ENCODE assay signal across 8 cellular contexts in genomic region chr10:88991161-88991899, GRCh38. TPM values are rescaled to one million over a fixed set of nuclear protein-coding genes. Genes with fewer than 3 reads are reported as not detected.
DNase-seq lines count a peak whose midpoint lies in the region; ATAC-seq and TF ChIP-seq lines count a peak whose summit lies in the region.

No MANE protein-coding gene starts in this region.

- H3K4me1 ChIP-seq in ovary (ENCODE audit: insufficient read depth) (peaks cover 5% of the 10 kb centered on the region), upper lobe of right lung (peaks cover 10% of the 10 kb centered on the region)

- H3K27me3 Mint-ChIP-seq in activated naive CD8-positive, alpha-beta T cell: no peaks in the 10 kb centered on the region

- intact Hi-C loops in Right ventricle myocardium superior (cut with DNase I) (no loop called here), ovary (cut with DNase I) (loop anchor here in 2 of 4 donors (2.0 to 5.0 kb wide), 2 partner anchors 54 to 57 kb away; no protein-coding TSS in a partner anchor), upper lobe of right lung (cut with DNase I) (no loop called here)

- H3K4me3 Mint-ChIP-seq in activated naive CD8-positive, alpha-beta T cell: peak overlapping the region; percentile 97

- H3K36me3 ChIP-seq in ovary: no peaks in the 10 kb centered on the region
- H3K36me3 ChIP-seq in upper lobe of right lung: no peaks in the 10 kb centered on the region

- peaks cover 73% of the 10 kb centered on the region for H3K4me1 Mint-ChIP-seq in activated naive CD8-positive, alpha-beta T cell (ENCODE audit: low read depth)

- H3K27ac Mint-ChIP-seq in activated naive CD8-positive, alpha-beta T cell: peak overlapping the region; percentile 94

- no peak for TF ChIP-seq EP300 in ovary (IDR thresholded peaks at IDR 0.05)

- 0 to 1% (median 1%) methylated on average over 37 to 38 of the region's 38 CpGs for WGBS in ovary, 3 donors

- CTCF ChIA-PET in AG04450 (lab: Charles Lee): interaction anchor here (1.2 to 13.4 kb wide), 7 partner anchors 15 to 226 kb away, joined by 3 to 244 read pairs (median 18); no protein-coding TSS in a partner anchor

- peak overlapping the region; percentile 84 for H3K27ac ChIP-seq in AG04450 (ENCODE audit: low read depth, low read length)
- peak overlapping the region; percentile 99 to 100 for H3K27ac ChIP-seq in ovary
- peak overlapping the region; percentile 94 for H3K27ac ChIP-seq in upper lobe of right lung

- peaks cover 3% of the 10 kb centered on the region for H3K9me3 Mint-ChIP-seq in activated naive CD8-positive, alpha-beta T cell (ENCODE audit: low read depth)

- TF ChIP-seq POLR2A in ovary (IDR thresholded peaks at IDR 0.05): peak; percentile 67

- POLR2A ChIA-PET in AG04450 (lab: Yijun Ruan, JAX): interaction anchor here (1.0 to 2.6 kb wide), 4 partner anchors 9 to 59 kb away, joined by 3 to 17 read pairs (median 4); no protein-coding TSS in a partner anchor

- H3K4me3 ChIP-seq in AG04450 (ENCODE audit: low read depth, low read length): peak overlapping the region; percentile 89
- peak overlapping the region; percentile 88 for H3K4me3 ChIP-seq in ovary
- peak overlapping the region; percentile 79 for H3K4me3 ChIP-seq in upper lobe of right lung

- TF ChIP-seq CTCF in AG04450 (IDR thresholded peaks at IDR 0.05; ENCODE audit: low read depth, low read length): peak; percentile 22; the same call in 1 of the 2 replicates
- peak in 1 of 3 donors; percentile 39 for TF ChIP-seq CTCF in ovary (IDR thresholded peaks at IDR 0.05)
- TF ChIP-seq CTCF in upper lobe of right lung (IDR thresholded peaks at IDR 0.05): no peak

- DNase-seq in AG04450 (ENCODE audit: low read depth, low spot score) (no peak), Right ventricle myocardium superior (peak; percentile 86), ovary (peak; percentile 79 to 89 (median 86)), upper lobe of right lung (peak; percentile 87)

- ATAC-seq in GM18907 (IDR thresholded peaks at IDR 0.05; ENCODE audit: unreplicated experiment) (peak; percentile 35), HG03439 (IDR thresholded peaks at IDR 0.05; ENCODE audit: unreplicated experiment) (peak; percentile 29), SK-N-SH treated with all-trans-retinoic acid at 6 μM for 48 hours (peak; percentile 71), Right ventricle myocardium superior (ENCODE audit: poor library complexity) (peak; percentile 84), upper lobe of right lung (peak; percentile 76)

- H3K27me3 ChIP-seq in AG04450 (ENCODE audit: control insufficient read depth, insufficient read depth, low read length) (no peaks in the 10 kb centered on the region), ovary (no peaks in the 10 kb centered on the region), upper lobe of right lung (no peaks in the 10 kb centered on the region)

- H3K36me3 Mint-ChIP-seq in activated naive CD8-positive, alpha-beta T cell: peaks cover 6% of the 10 kb centered on the region

- H3K9me3 ChIP-seq in AG04450 (ENCODE audit: control insufficient read depth, insufficient read depth, low read length) (no peaks in the 10 kb centered on the region; the same call in 1 of the 2 replicates), ovary (no peaks in the 10 kb centered on the region), upper lobe of right lung (no peaks in the 10 kb centered on the region)

TF ChIP-seq in SK-N-SH treated with all-trans-retinoic acid at 6 μM for 48 hours, 23 proteins besides CTCF, POLR2A, EP300 and RAD21:
- TF ChIP-seq ZNF565 (CRISPR knock-in tag; conservative IDR thresholded peaks at IDR 0.05; ENCODE audit: low read depth): no peak
- no peak for TF ChIP-seq PATZ1 (CRISPR knock-in tag; IDR thresholded peaks at IDR 0.05; ENCODE audit: borderline replicate concordance)
- no peak for TF ChIP-seq TCF4 (CRISPR knock-in tag; IDR thresholded peaks at IDR 0.05; ENCODE audit: borderline replicate concordance)
- no peak for TF ChIP-seq ZNF8 (CRISPR knock-in tag; IDR thresholded peaks at IDR 0.05)

RNA-seq across cellular contexts. Expression of gene FAS, which starts 0.7 kb away (rescaled TPM):
- polyA plus RNA-seq in AG04450 (2011; rRNA removed) (67.0 and 78.4 TPM in 2 replicates), ovary (10 to 100 TPM; 33.1 to 35.0 TPM)
- polyA minus RNA-seq in AG04450 (2011; rRNA and poly(A)+ RNA removed): 39.4 and 54.5 TPM in 2 replicates
- total RNA-seq in Right ventricle myocardium superior (3.8 TPM), ovary (10 to 100 TPM; 41.4 to 75.9 (median 46.5) TPM), upper lobe of right lung (41.2 TPM)

RNA-seq across cellular contexts. Expression of gene ACTA2, which starts 38.8 kb away (rescaled TPM):
- 815 and 1,080 TPM in 2 replicates for polyA plus RNA-seq in AG04450 (2011; rRNA removed)
- 1,329 and 1,598 TPM in 2 replicates for polyA minus RNA-seq in AG04450 (2011; rRNA and poly(A)+ RNA removed)
- 74.5 TPM for total RNA-seq in Right ventricle myocardium superior
- 1,000 to 10,000 TPM in 2 of 7 donors, 100 to 1,000 TPM in 5; 154 to 1,797 (median 461) TPM for total RNA-seq in ovary
- 1,000 to 10,000 TPM in 1 of 2 donors, 100 to 1,000 TPM in 1; 777 to 5,219 TPM for polyA plus RNA-seq in ovary
- 478 TPM for total RNA-seq in upper lobe of right lung

Comparison
In these comparisons a context has a peak if more than half of its experiments do, and no peak if none do; other contexts are left out.
1. ATAC-seq: peak in every context shown above with its lines; median percentile 84 in Right ventricle myocardium superior; 76 in upper lobe of right lung; 71 in SK-N-SH treated with all-trans-retinoic acid at 6 μM for 48 hours; 35 in GM18907; 29 in HG03439.